8 cellular contexts compared by ENCODE assay signal in genomic region chr2:16900405-16901025, GRCh38.
A peak's percentile ranks its signal among the peaks of the same experiment; 100 is the strongest.
DNase-seq lines count a peak whose midpoint lies in the region; FAIRE-seq and TF ChIP-seq lines count a peak whose summit lies in the region.

No MANE protein-coding gene starts in this region.

- no peak overlapping the region for H3K27ac ChIP-seq in GM23248
- no peak overlapping the region for H3K27ac ChIP-seq in Karpas-422 (ENCODE audit: low read length)
- no peak overlapping the region for H3K27ac ChIP-seq in parathyroid adenoma
- no peak overlapping the region for H3K27ac ChIP-seq in prostate gland

- no peaks in the 10 kb centered on the region for H3K36me3 ChIP-seq in GM23248 (ENCODE audit: low read depth)
- no peaks in the 10 kb centered on the region for H3K36me3 ChIP-seq in Karpas-422 (ENCODE audit: insufficient read depth, low read length)
- no peaks in the 10 kb centered on the region for H3K36me3 ChIP-seq in parathyroid adenoma (ENCODE audit: control insufficient read depth, insufficient read depth, low read length)
- no peaks in the 10 kb centered on the region for H3K36me3 ChIP-seq in prostate gland

- no peaks in the 10 kb centered on the region for H3F3A ChIP-seq in GM23248 (ENCODE audit: insufficient read depth)

- TF ChIP-seq CTCF in astrocyte of the spinal cord (IDR thresholded peaks at IDR 0.05; ENCODE audit: low read depth, low read length) (peak; percentile 48), parathyroid adenoma (IDR thresholded peaks at IDR 0.05) (peak; percentile 67), prostate gland (IDR thresholded peaks at IDR 0.05) (peak in 2 of 4 experiments; percentile 7 to 27)

- 28 to 37% methylated on average over 6 of the region's 6 CpGs for WGBS in GM23248 (ENCODE audit: low coverage in 1 of 2, low lambda C conversion rate in 2 of 2, missing lambda C conversion rate in 2 of 2), 2 experiments
- WGBS in prostate gland: 42% methylated on average over 6 of the region's 6 CpGs

- no peak overlapping the region for H3K4me3 ChIP-seq in GM23248
- no peak overlapping the region for H3K4me3 ChIP-seq in Karpas-422 (ENCODE audit: low read length)
- H3K4me3 ChIP-seq in astrocyte of the spinal cord (ENCODE audit: low read depth, low read length): no peak overlapping the region
- no peak overlapping the region for H3K4me3 ChIP-seq in parathyroid adenoma (ENCODE audit: low read depth, low read length)
- no peak overlapping the region for H3K4me3 ChIP-seq in prostate gland

- H3K27me3 ChIP-seq in GM23248 (replicated peaks; ENCODE audit: insufficient read depth) (no peaks in the 10 kb centered on the region), Karpas-422 (ENCODE audit: low read length) (no peaks in the 10 kb centered on the region), parathyroid adenoma (ENCODE audit: control insufficient read depth, insufficient read depth, low read length) (no peaks in the 10 kb centered on the region), prostate gland (replicated peaks; ENCODE audit: insufficient read depth) (no peaks in the 10 kb centered on the region)

- TF ChIP-seq POLR2A in GM12892 (IDR thresholded peaks at IDR 0.05; ENCODE audit: low read depth, low read length) (no peak), prostate gland (IDR thresholded peaks at IDR 0.05) (no peak)

- no peaks in the 10 kb centered on the region for H3K79me2 ChIP-seq in GM23248 (ENCODE audit: insufficient read depth)
- no peaks in the 10 kb centered on the region for H3K79me2 ChIP-seq in Karpas-422 (ENCODE audit: low read length)
- H3K79me2 ChIP-seq in parathyroid adenoma: no peaks in the 10 kb centered on the region

- H4K20me1 ChIP-seq in GM23248 (ENCODE audit: insufficient read depth) (no peaks in the 10 kb centered on the region), Karpas-422 (ENCODE audit: insufficient read depth, low read depth, low read length) (no peaks in the 10 kb centered on the region)

- in situ Hi-C loops in GM23248 (cut with MboI) (no loop called here), astrocyte of the spinal cord (cut with HindIII; ENCODE audit: low sequenced_read_pairs) (no loop called here)

- H3K4me1 ChIP-seq in GM23248 (ENCODE audit: insufficient read depth) (no peaks in the 10 kb centered on the region), Karpas-422 (ENCODE audit: low read length) (no peaks in the 10 kb centered on the region), parathyroid adenoma (no peaks in the 10 kb centered on the region), prostate gland (replicated peaks) (no peaks in the 10 kb centered on the region)

- H3K9ac ChIP-seq in GM23248 (no peak overlapping the region), Karpas-422 (ENCODE audit: low read length) (no peak overlapping the region), parathyroid adenoma (no peak overlapping the region)

- H3K9me3 ChIP-seq in GM23248 (ENCODE audit: low read depth) (no peaks in the 10 kb centered on the region), Karpas-422 (ENCODE audit: low read length) (no peaks in the 10 kb centered on the region), parathyroid adenoma (ENCODE audit: control insufficient read depth, low read length) (no peaks in the 10 kb centered on the region), prostate gland (no peaks in the 10 kb centered on the region)

- no peaks in the 10 kb centered on the region for H3K9me2 ChIP-seq in GM23248 (ENCODE audit: insufficient read depth)
- H3K9me2 ChIP-seq in Karpas-422 (replicated peaks; ENCODE audit: insufficient read depth, low read length): no peaks in the 10 kb centered on the region

- FAIRE-seq in GM12892 (lab: Jason Lieb, UNC): peak; percentile 21

- DNase-seq in GM12892 (ENCODE audit: insufficient read length) (no peak), GM23248 (peak; percentile 11), Karpas-422 (peak; percentile 81), astrocyte of the spinal cord (ENCODE audit: low read depth, low spot score) (no peak), prostate gland (ENCODE audit: low spot score) (no peak), posterior vena cava (ENCODE audit: low spot score) (no peak)
- no peak for DNase-seq in stimulated activated CD4-positive, alpha-beta T cell treated with anti-CD3 and anti-CD28 coated beads, Interleukin-2, amount 100 ng/mL, for 48 hours

- H2AFZ ChIP-seq in GM23248 (no peak overlapping the region), Karpas-422 (ENCODE audit: low read length) (no peak overlapping the region), parathyroid adenoma (peak overlapping the region; percentile 30)

- intact Hi-C loops in prostate gland (cut with DNase I) (no loop called here), posterior vena cava (cut with DNase I) (no loop called here)

- H3K4me2 ChIP-seq in GM23248 (ENCODE audit: unreplicated experiment): no peak overlapping the region
- no peak overlapping the region for H3K4me2 ChIP-seq in Karpas-422 (ENCODE audit: low read depth, low read length, poor library complexity, severe bottlenecking)
- H3K4me2 ChIP-seq in parathyroid adenoma (ENCODE audit: low read length): no peak overlapping the region

Comparison
In these comparisons a context has a peak if more than half of its experiments do, and no peak if none do; other contexts are left out.
1. DNase-seq: peak in GM23248 (single experiment) and Karpas-422 (single experiment); none in GM12892 (single experiment), astrocyte of the spinal cord (single experiment), stimulated activated CD4-positive, alpha-beta T cell treated with anti-CD3 and anti-CD28 coated beads, Interleukin-2, amount 100 ng/mL, for 48 hours (0 of 2), prostate gland (single experiment) and posterior vena cava (single experiment).